25 cellular contexts compared by ENCODE assay signal in the genomic region with DNA sequence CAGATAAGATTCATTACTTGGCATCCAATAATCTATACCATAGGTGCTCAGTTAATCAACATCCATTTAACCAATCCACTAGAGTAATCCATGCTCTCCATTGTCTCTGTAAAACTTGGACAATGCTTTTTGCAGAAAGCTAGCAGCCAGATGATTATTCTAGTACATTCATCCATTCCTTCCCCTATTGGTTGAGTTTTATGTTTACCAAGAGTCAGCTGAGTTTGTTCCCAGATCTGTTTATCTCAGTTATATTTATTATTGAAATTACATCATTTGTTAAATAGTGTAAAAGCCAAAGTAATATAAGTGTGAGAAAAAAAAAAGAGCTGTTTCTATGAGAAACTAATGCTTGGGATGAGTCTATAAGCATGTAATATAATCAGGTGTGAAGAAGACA.
"Had no signal": no experiment of that assay in that cellular context is flagged by ENCODE, and none has a peak within 500 bp of the region (broad histone marks: within the 10 kb centered on the region; RNA-seq: fewer than 3 reads in every experiment).

No MANE protein-coding gene starts in this region.

- DNase-seq: activated CD4-positive, alpha-beta memory T cell treated with anti-CD3 and anti-CD28 coated beads for 36 hours; activated CD4-positive, alpha-beta T cell treated with anti-CD3 and anti-CD28 coated beads, Interleukin-2, amount 10 ng/mL, durations not matched to agents 7 days and 5 days; activated CD4-positive, CD25-positive, alpha-beta regulatory T cell; activated CD8-positive, alpha-beta memory T cell treated with anti-CD3 and anti-CD28 coated beads for 24 hours; activated gamma-delta T cell; activated naive CD4-positive, alpha-beta T cell treated with anti-CD3 and anti-CD28 coated beads for 36 hours; activated T-cell treated with anti-CD3 and anti-CD28 coated beads, Interleukin-2, amount 50 U/mL, for 4 hours; amygdala; brain microvascular endothelial cell; Karpas-422; MM.1S; NCI-H1105; NCI-H1436; NCI-H1694 treated with DMSO at 0.1 percent for 48 hours; NCI-H2029 treated with DMSO at 0.1 percent for 48 hours; NCI-H345; NCI-H510A; NCI-H526 treated with DMSO at 0.1 percent for 48 hours; NK-92 treated with Interleukin-12 subunit alpha and Interleukin-12 subunit beta, amount 100 ng/mL, for 24 hours; SHP77 had no signal

- H3K27ac ChIP-seq: brain microvascular endothelial cell, cardiac muscle cell, VCaP had no signal

- H3K27ac Mint-ChIP-seq: activated CD4-positive, alpha-beta memory T cell treated with anti-CD3 and anti-CD28 coated beads for 36 hours; activated CD4-positive, alpha-beta T cell treated with anti-CD3 and anti-CD28 coated beads, Interleukin-2, amount 10 ng/mL, durations not matched to agents 7 days and 5 days; activated naive CD4-positive, alpha-beta T cell treated with anti-CD3 and anti-CD28 coated beads for 36 hours; activated naive CD8-positive, alpha-beta T cell had no signal

- H3K27me3 Mint-ChIP-seq: activated CD4-positive, alpha-beta memory T cell treated with anti-CD3 and anti-CD28 coated beads for 36 hours; activated CD4-positive, alpha-beta T cell treated with anti-CD3 and anti-CD28 coated beads, Interleukin-2, amount 10 ng/mL, durations not matched to agents 7 days and 5 days; activated naive CD8-positive, alpha-beta T cell had no signal

- H3K9me3 Mint-ChIP-seq: activated CD4-positive, alpha-beta memory T cell treated with anti-CD3 and anti-CD28 coated beads for 36 hours; activated CD4-positive, alpha-beta T cell treated with anti-CD3 and anti-CD28 coated beads, Interleukin-2, amount 10 ng/mL, durations not matched to agents 7 days and 5 days; activated naive CD4-positive, alpha-beta T cell treated with anti-CD3 and anti-CD28 coated beads for 36 hours; activated T-cell treated with anti-CD3 and anti-CD28 coated beads, Interleukin-2, amount 50 U/mL, for 4 hours had no signal

- H3K4me3 Mint-ChIP-seq: activated CD4-positive, alpha-beta memory T cell treated with anti-CD3 and anti-CD28 coated beads for 36 hours; activated CD4-positive, alpha-beta T cell treated with anti-CD3 and anti-CD28 coated beads, Interleukin-2, amount 10 ng/mL, durations not matched to agents 7 days and 5 days; activated naive CD4-positive, alpha-beta T cell treated with anti-CD3 and anti-CD28 coated beads for 36 hours; activated naive CD8-positive, alpha-beta T cell; activated T-cell treated with anti-CD3 and anti-CD28 coated beads, Interleukin-2, amount 50 U/mL, for 4 hours had no signal

- H3K36me3 Mint-ChIP-seq: activated CD4-positive, alpha-beta memory T cell treated with anti-CD3 and anti-CD28 coated beads for 36 hours; activated naive CD8-positive, alpha-beta T cell had no signal

- FAIRE-seq: astrocyte, RCC 7860 had no signal

- ATAC-seq: activated T-cell treated with anti-CD3 and anti-CD28 coated beads, Interleukin-2, amount 50 U/mL, for 4 hours had no signal
